Comparison of ENCODE assay signal across 1 cellular context in the genomic region with DNA sequence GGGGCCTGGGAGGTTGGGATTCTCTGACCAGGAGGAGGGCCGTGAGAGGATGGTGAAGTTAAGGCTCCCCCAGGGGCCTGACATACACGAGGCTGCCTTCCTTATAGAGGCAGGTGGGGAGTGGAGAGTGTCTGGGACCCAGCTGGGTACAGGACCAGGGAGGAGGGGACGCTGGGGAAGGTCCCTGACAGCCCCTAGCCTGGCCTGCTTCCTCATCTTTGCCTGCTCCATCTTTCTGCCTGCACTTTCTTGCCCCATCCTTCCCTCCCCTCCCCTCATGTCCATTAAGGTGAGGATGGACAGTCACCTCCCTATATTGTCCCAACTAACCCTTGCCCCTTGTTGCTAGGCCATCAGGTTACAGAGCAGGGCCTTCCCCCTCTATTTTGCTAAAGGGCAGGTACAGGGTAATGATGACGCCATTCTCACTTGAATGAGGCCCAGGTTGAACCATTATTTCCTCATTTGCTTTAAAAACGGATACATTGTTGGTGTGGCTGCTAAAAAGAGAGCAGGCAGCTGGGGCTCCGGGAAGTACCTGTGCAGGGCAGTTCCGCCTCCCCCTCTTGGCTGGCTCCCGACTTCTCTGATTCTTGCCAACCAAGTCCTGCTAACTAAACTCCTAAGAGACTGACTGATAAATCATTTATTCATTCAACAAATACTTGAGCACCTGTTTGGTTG.
TF ChIP-seq lines count a peak whose summit lies in the region.

No MANE protein-coding gene starts in this region.

TF ChIP-seq in GM12878, 131 proteins besides CTCF, POLR2A, EP300 and RAD21 (continued from another document):
- TF ChIP-seq, protein P1, sequence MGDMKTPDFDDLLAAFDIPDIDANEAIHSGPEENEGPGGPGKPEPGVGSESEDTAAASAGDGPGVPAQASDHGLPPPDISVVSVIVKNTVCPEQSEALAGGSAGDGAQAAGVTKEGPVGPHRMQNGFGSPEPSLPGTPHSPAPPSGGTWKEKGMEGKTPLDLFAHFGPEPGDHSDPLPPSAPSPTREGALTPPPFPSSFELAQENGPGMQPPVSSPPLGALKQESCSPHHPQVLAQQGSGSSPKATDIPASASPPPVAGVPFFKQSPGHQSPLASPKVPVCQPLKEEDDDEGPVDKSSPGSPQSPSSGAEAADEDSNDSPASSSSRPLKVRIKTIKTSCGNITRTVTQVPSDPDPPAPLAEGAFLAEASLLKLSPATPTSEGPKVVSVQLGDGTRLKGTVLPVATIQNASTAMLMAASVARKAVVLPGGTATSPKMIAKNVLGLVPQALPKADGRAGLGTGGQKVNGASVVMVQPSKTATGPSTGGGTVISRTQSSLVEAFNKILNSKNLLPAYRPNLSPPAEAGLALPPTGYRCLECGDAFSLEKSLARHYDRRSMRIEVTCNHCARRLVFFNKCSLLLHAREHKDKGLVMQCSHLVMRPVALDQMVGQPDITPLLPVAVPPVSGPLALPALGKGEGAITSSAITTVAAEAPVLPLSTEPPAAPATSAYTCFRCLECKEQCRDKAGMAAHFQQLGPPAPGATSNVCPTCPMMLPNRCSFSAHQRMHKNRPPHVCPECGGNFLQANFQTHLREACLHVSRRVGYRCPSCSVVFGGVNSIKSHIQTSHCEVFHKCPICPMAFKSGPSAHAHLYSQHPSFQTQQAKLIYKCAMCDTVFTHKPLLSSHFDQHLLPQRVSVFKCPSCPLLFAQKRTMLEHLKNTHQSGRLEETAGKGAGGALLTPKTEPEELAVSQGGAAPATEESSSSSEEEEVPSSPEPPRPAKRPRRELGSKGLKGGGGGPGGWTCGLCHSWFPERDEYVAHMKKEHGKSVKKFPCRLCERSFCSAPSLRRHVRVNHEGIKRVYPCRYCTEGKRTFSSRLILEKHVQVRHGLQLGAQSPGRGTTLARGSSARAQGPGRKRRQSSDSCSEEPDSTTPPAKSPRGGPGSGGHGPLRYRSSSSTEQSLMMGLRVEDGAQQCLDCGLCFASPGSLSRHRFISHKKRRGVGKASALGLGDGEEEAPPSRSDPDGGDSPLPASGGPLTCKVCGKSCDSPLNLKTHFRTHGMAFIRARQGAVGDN (IDR thresholded peaks at IDR 0.05): peak; percentile 96
- TF ChIP-seq SREBF1 (IDR thresholded peaks at IDR 0.05; ENCODE audit: low read length) (no peak), CREB1 (IDR thresholded peaks at IDR 0.05; ENCODE audit: low read depth) (peak; percentile 96), TBL1XR1 (IDR thresholded peaks at IDR 0.05; ENCODE audit: low read depth, low read length) (peak; percentile 37; the same call in 1 of the 2 replicates), MXI1 (IDR thresholded peaks at IDR 0.05; ENCODE audit: low read depth, low read length) (peak; percentile 54; the same call in 1 of the 2 replicates), IKZF1 (conservative IDR thresholded peaks at IDR 0.05) (peak; percentile 90), MYB (IDR thresholded peaks at IDR 0.05; ENCODE audit: borderline replicate concordance, low read depth, low read length) (no peak), MEF2A (IDR thresholded peaks at IDR 0.05; ENCODE audit: insufficient read depth, low read depth, low read length) (peak; percentile 87), NFIC (IDR thresholded peaks at IDR 0.05; ENCODE audit: low read depth, low read length) (peak; percentile 76; the same call in 1 of the 2 replicates), YY1 (IDR thresholded peaks at IDR 0.05; ENCODE audit: low read depth, low read length) (0 out of 2 replicates have a peak, but pooled peaks have one; percentile 57), ZSCAN29 (IDR thresholded peaks at IDR 0.05) (peak; percentile 74; the same call in 1 of the 2 replicates), CHD2 (IDR thresholded peaks at IDR 0.05; ENCODE audit: borderline replicate concordance, low read depth, low read length) (peak; percentile 81), LARP7 (IDR thresholded peaks at IDR 0.05) (no peak), SMAD1 (IDR thresholded peaks at IDR 0.05; ENCODE audit: low read depth, partially characterized antibody) (peak; percentile 75), NBN (IDR thresholded peaks at IDR 0.05) (peak; percentile 95), FOXM1 (IDR thresholded peaks at IDR 0.05; ENCODE audit: low read depth, low read length) (peak; percentile 72; the same call in 1 of the 2 replicates), RELA (IDR thresholded peaks at IDR 0.05; ENCODE audit: borderline replicate concordance, partially characterized antibody) (peak; percentile 86), YBX1 (IDR thresholded peaks at IDR 0.05) (no peak), BHLHE40 (IDR thresholded peaks at IDR 0.05; ENCODE audit: borderline replicate concordance in 1 of 2, low read depth in 2 of 2, low read length in 1 of 2) (peak; percentile 64 to 66), NR2C1 (IDR thresholded peaks at IDR 0.05) (peak; percentile 61), EZH2 (IDR thresholded peaks at IDR 0.05; ENCODE audit: borderline replicate concordance, control insufficient read depth, low read depth, low read length) (no peak), RUNX3 (IDR thresholded peaks at IDR 0.05; ENCODE audit: low read length) (peak; percentile 55), EED (IDR thresholded peaks at IDR 0.05; ENCODE audit: low read depth) (peak; percentile 49), SPI1 (IDR thresholded peaks at IDR 0.05; ENCODE audit: borderline replicate concordance, insufficient read depth, low read depth, low read length) (peak; percentile 52), MTA2 (IDR thresholded peaks at IDR 0.05; ENCODE audit: low read depth) (peak; percentile 93)
- TF ChIP-seq, protein P2, sequence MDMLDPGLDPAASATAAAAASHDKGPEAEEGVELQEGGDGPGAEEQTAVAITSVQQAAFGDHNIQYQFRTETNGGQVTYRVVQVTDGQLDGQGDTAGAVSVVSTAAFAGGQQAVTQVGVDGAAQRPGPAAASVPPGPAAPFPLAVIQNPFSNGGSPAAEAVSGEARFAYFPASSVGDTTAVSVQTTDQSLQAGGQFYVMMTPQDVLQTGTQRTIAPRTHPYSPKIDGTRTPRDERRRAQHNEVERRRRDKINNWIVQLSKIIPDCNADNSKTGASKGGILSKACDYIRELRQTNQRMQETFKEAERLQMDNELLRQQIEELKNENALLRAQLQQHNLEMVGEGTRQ (IDR thresholded peaks at IDR 0.05; ENCODE audit: borderline replicate concordance, low read depth, low read length): no peak
- TF ChIP-seq, protein P3, sequence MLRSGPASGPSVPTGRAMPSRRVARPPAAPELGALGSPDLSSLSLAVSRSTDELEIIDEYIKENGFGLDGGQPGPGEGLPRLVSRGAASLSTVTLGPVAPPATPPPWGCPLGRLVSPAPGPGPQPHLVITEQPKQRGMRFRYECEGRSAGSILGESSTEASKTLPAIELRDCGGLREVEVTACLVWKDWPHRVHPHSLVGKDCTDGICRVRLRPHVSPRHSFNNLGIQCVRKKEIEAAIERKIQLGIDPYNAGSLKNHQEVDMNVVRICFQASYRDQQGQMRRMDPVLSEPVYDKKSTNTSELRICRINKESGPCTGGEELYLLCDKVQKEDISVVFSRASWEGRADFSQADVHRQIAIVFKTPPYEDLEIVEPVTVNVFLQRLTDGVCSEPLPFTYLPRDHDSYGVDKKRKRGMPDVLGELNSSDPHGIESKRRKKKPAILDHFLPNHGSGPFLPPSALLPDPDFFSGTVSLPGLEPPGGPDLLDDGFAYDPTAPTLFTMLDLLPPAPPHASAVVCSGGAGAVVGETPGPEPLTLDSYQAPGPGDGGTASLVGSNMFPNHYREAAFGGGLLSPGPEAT (IDR thresholded peaks at IDR 0.05; ENCODE audit: low read depth): peak; percentile 96
- TF ChIP-seq, protein P4, sequence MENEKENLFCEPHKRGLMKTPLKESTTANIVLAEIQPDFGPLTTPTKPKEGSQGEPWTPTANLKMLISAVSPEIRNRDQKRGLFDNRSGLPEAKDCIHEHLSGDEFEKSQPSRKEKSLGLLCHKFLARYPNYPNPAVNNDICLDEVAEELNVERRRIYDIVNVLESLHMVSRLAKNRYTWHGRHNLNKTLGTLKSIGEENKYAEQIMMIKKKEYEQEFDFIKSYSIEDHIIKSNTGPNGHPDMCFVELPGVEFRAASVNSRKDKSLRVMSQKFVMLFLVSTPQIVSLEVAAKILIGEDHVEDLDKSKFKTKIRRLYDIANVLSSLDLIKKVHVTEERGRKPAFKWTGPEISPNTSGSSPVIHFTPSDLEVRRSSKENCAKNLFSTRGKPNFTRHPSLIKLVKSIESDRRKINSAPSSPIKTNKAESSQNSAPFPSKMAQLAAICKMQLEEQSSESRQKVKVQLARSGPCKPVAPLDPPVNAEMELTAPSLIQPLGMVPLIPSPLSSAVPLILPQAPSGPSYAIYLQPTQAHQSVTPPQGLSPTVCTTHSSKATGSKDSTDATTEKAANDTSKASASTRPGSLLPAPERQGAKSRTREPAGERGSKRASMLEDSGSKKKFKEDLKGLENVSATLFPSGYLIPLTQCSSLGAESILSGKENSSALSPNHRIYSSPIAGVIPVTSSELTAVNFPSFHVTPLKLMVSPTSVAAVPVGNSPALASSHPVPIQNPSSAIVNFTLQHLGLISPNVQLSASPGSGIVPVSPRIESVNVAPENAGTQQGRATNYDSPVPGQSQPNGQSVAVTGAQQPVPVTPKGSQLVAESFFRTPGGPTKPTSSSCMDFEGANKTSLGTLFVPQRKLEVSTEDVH (IDR thresholded peaks at IDR 0.05; ENCODE audit: low read depth, partially characterized antibody): peak; percentile 80
- TF ChIP-seq, protein P5, sequence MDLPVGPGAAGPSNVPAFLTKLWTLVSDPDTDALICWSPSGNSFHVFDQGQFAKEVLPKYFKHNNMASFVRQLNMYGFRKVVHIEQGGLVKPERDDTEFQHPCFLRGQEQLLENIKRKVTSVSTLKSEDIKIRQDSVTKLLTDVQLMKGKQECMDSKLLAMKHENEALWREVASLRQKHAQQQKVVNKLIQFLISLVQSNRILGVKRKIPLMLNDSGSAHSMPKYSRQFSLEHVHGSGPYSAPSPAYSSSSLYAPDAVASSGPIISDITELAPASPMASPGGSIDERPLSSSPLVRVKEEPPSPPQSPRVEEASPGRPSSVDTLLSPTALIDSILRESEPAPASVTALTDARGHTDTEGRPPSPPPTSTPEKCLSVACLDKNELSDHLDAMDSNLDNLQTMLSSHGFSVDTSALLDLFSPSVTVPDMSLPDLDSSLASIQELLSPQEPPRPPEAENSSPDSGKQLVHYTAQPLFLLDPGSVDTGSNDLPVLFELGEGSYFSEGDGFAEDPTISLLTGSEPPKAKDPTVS (IDR thresholded peaks at IDR 0.05; ENCODE audit: low read depth, low read length): no peak
- TF ChIP-seq, protein P6, sequence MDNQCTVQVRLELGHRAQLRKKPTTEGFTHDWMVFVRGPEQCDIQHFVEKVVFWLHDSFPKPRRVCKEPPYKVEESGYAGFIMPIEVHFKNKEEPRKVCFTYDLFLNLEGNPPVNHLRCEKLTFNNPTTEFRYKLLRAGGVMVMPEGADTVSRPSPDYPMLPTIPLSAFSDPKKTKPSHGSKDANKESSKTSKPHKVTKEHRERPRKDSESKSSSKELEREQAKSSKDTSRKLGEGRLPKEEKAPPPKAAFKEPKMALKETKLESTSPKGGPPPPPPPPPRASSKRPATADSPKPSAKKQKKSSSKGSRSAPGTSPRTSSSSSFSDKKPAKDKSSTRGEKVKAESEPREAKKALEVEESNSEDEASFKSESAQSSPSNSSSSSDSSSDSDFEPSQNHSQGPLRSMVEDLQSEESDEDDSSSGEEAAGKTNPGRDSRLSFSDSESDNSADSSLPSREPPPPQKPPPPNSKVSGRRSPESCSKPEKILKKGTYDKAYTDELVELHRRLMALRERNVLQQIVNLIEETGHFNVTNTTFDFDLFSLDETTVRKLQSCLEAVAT (IDR thresholded peaks at IDR 0.05): peak; percentile 49; the same call in 1 of the 2 replicates
TF ChIP-seq in GM12878: peak in this region for 47.
